ENCODE assay signal across 8 cellular contexts in the genomic region with DNA sequence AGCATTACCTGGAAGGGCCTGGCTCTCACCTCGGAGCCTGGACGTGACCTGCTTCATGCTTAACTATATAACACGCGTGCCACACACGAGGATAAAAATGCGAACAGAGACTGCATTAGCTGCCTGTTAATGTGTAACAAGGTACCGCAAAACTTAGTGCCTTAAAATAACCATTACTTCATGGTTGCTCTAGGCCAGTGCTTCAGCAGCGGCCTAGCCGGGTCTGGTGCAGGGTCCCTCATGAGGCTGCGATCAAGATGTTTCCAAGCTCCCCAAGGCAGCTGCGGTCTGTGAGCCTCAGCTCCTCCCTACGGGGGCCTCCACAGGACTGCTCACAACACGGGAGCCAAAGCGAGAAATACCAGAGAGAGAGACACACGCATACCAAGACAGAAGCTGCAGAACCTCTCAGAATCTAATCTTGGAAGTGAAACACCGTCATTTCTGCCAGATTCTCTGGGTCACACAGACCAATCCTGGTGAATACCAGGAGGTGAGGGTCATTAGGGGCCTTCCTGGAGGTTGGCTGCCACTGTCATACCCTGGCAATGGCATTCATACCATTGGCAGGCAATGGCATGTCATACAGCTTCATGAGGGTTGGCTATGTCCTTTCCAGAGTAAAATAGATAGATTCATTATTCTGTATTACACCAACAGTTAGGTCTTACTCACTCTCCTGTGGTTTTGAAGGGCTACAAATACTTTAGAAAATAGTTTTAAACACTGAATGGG.
DNase-seq lines count a peak whose midpoint lies in the region; ATAC-seq, FAIRE-seq and TF ChIP-seq lines count a peak whose summit lies in the region.

No MANE protein-coding gene starts in this region.

- H3K27me3 ChIP-seq in endodermal cell (ENCODE audit: control insufficient read depth, insufficient read depth, low read length, poor library complexity, severe bottlenecking) (no peaks in the 10 kb centered on the region), psoas muscle (ENCODE audit: insufficient read depth in 3 of 3, low read length in 2 of 3) (no peaks in the 10 kb centered on the region)

- H3K27me3 Mint-ChIP-seq in endodermal cell (ENCODE audit: insufficient read depth): no peaks in the 10 kb centered on the region

- no peaks in the 10 kb centered on the region for H3K9me2 ChIP-seq in OCI-LY7 (ENCODE audit: insufficient read depth, low read length)

- POLR2A ChIA-PET in OCI-LY7 (lab: Charles Lee): interaction anchor here (0.5 kb wide), 1 partner anchor 821 kb away, joined by 4 read pairs; no protein-coding TSS in a partner anchor

- no peaks in the 10 kb centered on the region for H3K79me2 ChIP-seq in OCI-LY7 (ENCODE audit: insufficient read depth, low read depth, low read length)

- no peak overlapping the region for H3K4me3 Mint-ChIP-seq in endodermal cell

- H3K9me3 Mint-ChIP-seq in endodermal cell: peaks cover 16% of the 10 kb centered on the region

- DNase-seq in endodermal cell (no peak), psoas muscle (peak in 1 of 2 donors; percentile 61), frontal cortex (ENCODE audit: low spot score in 2 of 2) (no peak), NCI-H69 (lab: John Stamatoyannopoulos, UW) (no peak), OCI-LY7 (ENCODE audit: low spot score) (no peak), NCI-H774 (lab: John Stamatoyannopoulos, UW) (no peak)

- BruUV-seq in OCI-LY7 (replicated peaks; lab: Mats Ljungman, UMichigan): no TSS peak

- no peak overlapping the region for H3K4me2 ChIP-seq in OCI-LY7 (ENCODE audit: low read length)

- H3K36me3 Mint-ChIP-seq in endodermal cell (ENCODE audit: low read depth): peaks cover 56% of the 10 kb centered on the region

- ATAC-seq in GM19023 (IDR thresholded peaks at IDR 0.05; ENCODE audit: unreplicated experiment) (peak; percentile 47), HG03460 (IDR thresholded peaks at IDR 0.05; ENCODE audit: unreplicated experiment) (peak; percentile 51), psoas muscle (peak; percentile 43 to 70 (median 60))

- H3K27ac Mint-ChIP-seq in endodermal cell: peak overlapping the region; percentile 63

- H3K9me3 ChIP-seq in endodermal cell (ENCODE audit: control insufficient read depth, low read length) (peaks cover 35% of the 10 kb centered on the region), psoas muscle (no peaks in the 10 kb centered on the region), OCI-LY7 (ENCODE audit: low read length) (no peaks in the 10 kb centered on the region)

- H2AFZ ChIP-seq in OCI-LY7 (ENCODE audit: low read length): no peak overlapping the region

- peaks cover 15% of the 10 kb centered on the region for H3K4me1 ChIP-seq in endodermal cell (ENCODE audit: control insufficient read depth, insufficient read depth, low read length)
- H3K4me1 ChIP-seq in psoas muscle: peaks cover 59% of the 10 kb centered on the region
- no peaks in the 10 kb centered on the region for H3K4me1 ChIP-seq in OCI-LY7 (ENCODE audit: insufficient read depth, low read length, poor library complexity, severe bottlenecking)

- H3K27ac ChIP-seq in endodermal cell (ENCODE audit: low read depth, low read length) (no peak overlapping the region), psoas muscle (peak overlapping the region; percentile 79), OCI-LY7 (ENCODE audit: low read depth, low read length, poor library complexity, severe bottlenecking) (no peak overlapping the region)

- CTCF ChIA-PET in OCI-LY7 (lab: Charles Lee; ENCODE audit: unreplicated experiment): no interaction called here

- no peak for FAIRE-seq in frontal cortex (lab: Jason Lieb, UNC)

- H3K4me1 Mint-ChIP-seq in endodermal cell: peaks cover 42% of the 10 kb centered on the region

- TF ChIP-seq CTCF in endodermal cell (conservative IDR thresholded peaks at IDR 0.05) (no peak), psoas muscle (IDR thresholded peaks at IDR 0.05) (no peak), OCI-LY7 (conservative IDR thresholded peaks at IDR 0.05; ENCODE audit: low read length) (no peak)

- H3K36me3 ChIP-seq in endodermal cell (ENCODE audit: control insufficient read depth, insufficient read depth, low read length): peaks cover 60% of the 10 kb centered on the region
- peaks cover 0 to 7% of the 10 kb centered on the region in 2 donors for H3K36me3 ChIP-seq in psoas muscle (ENCODE audit: insufficient read depth in 1 of 2, low read depth in 1 of 2)
- no peaks in the 10 kb centered on the region for H3K36me3 ChIP-seq in OCI-LY7 (ENCODE audit: insufficient read depth, low read length)

- intact Hi-C loops in psoas muscle (cut with DNase I): no loop called here
- intact Hi-C loops in OCI-LY7 (cut with micrococcal nuclease; ENCODE audit: unreplicated experiment): no loop called here

- 90 to 93% methylated on average over 16 of the region's 16 CpGs for WGBS in endodermal cell (ENCODE audit: insufficient coverage in 1 of 2, insufficient read length in 1 of 2), 2 experiments
- WGBS in psoas muscle, 3 donors: 31 to 60% (median 39%) methylated on average over 16 of the region's 16 CpGs

- H3K4me3 ChIP-seq in endodermal cell (ENCODE audit: low read length): no peak overlapping the region
- no peak overlapping the region for H3K4me3 ChIP-seq in psoas muscle
- H3K4me3 ChIP-seq in OCI-LY7 (ENCODE audit: low read depth, low read length, poor library complexity, severe bottlenecking): no peak overlapping the region

- no peaks in the 10 kb centered on the region for H4K20me1 ChIP-seq in OCI-LY7 (ENCODE audit: insufficient read depth, low read length)

- H3K9ac ChIP-seq in endodermal cell (ENCODE audit: extremely low read depth, low read length, poor library complexity, severe bottlenecking): no peak overlapping the region
